22 cellular contexts compared by ENCODE assay signal in genomic region chr1:6249732-6250689, GRCh38. TPM values are rescaled to one million over a fixed set of nuclear protein-coding genes. Genes with fewer than 3 reads are reported as not detected.
DNase-seq lines count a peak whose midpoint lies in the region; ATAC-seq and TF ChIP-seq lines count a peak whose summit lies in the region.
"Had no signal": no experiment of that assay in that cellular context is flagged by ENCODE, and none has a peak within 500 bp of the region (broad histone marks: within the 10 kb centered on the region; RNA-seq: fewer than 3 reads in every experiment).

No MANE protein-coding gene starts in this region.

- H3K9me3 Mint-ChIP-seq in WTC11, result no peaks in the 10 kb centered on the region
- H3K9me3 Mint-ChIP-seq in activated CD4-positive, alpha-beta T cell treated with anti-CD3 and anti-CD28 coated beads for 36 hours (ENCODE audit: low read depth), result no peaks in the 10 kb centered on the region
- H3K9me3 Mint-ChIP-seq: mesothelial cell of epicardium had no signal

- H3K9me3 ChIP-seq in right cardiac atrium (ENCODE audit: control insufficient read depth, low read length), result no peaks in the 10 kb centered on the region
- H3K9me3 ChIP-seq in thymus (ENCODE audit: control insufficient read depth), result no peaks in the 10 kb centered on the region
- no peaks in the 10 kb centered on the region for H3K9me3 ChIP-seq in esophagus squamous epithelium

- POLR2A ChIA-PET in WTC11 (lab: Charles Lee), result interaction anchor here (4.8 kb wide), 1 partner anchor 12 kb away, joined by 22 read pairs; the partner anchor contains the start of gene ICMT
- POLR2A ChIA-PET in activated CD4-positive, alpha-beta T cell treated with anti-CD3 and anti-CD28 coated beads for 36 hours (lab: Charles Lee), result no interaction called here

- peak overlapping the region; percentile 57 for H3K4me3 Mint-ChIP-seq in WTC11
- H3K4me3 Mint-ChIP-seq in activated CD4-positive, alpha-beta T cell treated with anti-CD3 and anti-CD28 coated beads for 36 hours, result no peak overlapping the region
- H3K4me3 Mint-ChIP-seq: activated naive CD8-positive, alpha-beta T cell; mesothelial cell of epicardium had no signal

- no peak overlapping the region for H3K4me3 ChIP-seq in right cardiac atrium (ENCODE audit: low read length)
- H3K4me3 ChIP-seq in thymus (ENCODE audit: low read length), result peak overlapping the region; percentile 18
- H3K4me3 ChIP-seq in esophagus squamous epithelium, result peak overlapping the region in 2 of 4 donors; percentile 37 to 54

- no peaks in the 10 kb centered on the region for H3K36me3 ChIP-seq in thymus (ENCODE audit: control insufficient read depth, insufficient read depth)
- peaks cover 0 to 17% (median 0%) of the 10 kb centered on the region in 3 donors for H3K36me3 ChIP-seq in esophagus squamous epithelium

- no peak for TF ChIP-seq CTCF in WTC11 (IDR thresholded peaks at IDR 0.05)
- TF ChIP-seq CTCF in esophagus squamous epithelium (IDR thresholded peaks at IDR 0.05), result no peak

- 16% methylated on average over 72 of the region's 72 CpGs for WGBS in right cardiac atrium
- 20% methylated on average over 72 of the region's 72 CpGs for WGBS in thymus
- 63 to 100% methylated on average over 1 to 11 of the region's 72 CpGs for WGBS in esophagus squamous epithelium, 2 donors

- no peak overlapping the region for H3K27ac Mint-ChIP-seq in WTC11
- H3K27ac Mint-ChIP-seq in activated CD4-positive, alpha-beta T cell treated with anti-CD3 and anti-CD28 coated beads for 36 hours, result no peak overlapping the region
- H3K27ac Mint-ChIP-seq: activated naive CD8-positive, alpha-beta T cell; mesothelial cell of epicardium had no signal

- peak in 2 of 3 donors; percentile 43 to 54 for DNase-seq in right cardiac atrium
- no peak for DNase-seq in left cardiac atrium
- DNase-seq in WTC11 (ENCODE audit: low spot score), result peak; percentile 23
- DNase-seq in left colon, result no peak
- DNase-seq in activated CD4-positive, alpha-beta T cell treated with anti-CD3 and anti-CD28 coated beads for 36 hours, result no peak
- no peak for DNase-seq in NCI-H1694 treated with DMSO at 0.1 percent for 48 hours (lab: John Stamatoyannopoulos, UW)
- DNase-seq in esophagus squamous epithelium (lab: John Stamatoyannopoulos, UW), result no peak
- DNase-seq: activated CD4-positive, CD25-positive, alpha-beta regulatory T cell treated with anti-CD3 and anti-CD28 coated beads, Interleukin-2, amount 50 U/mL, for 72 hours; activated T-cell treated with anti-CD3 and anti-CD28 coated beads for 4 hours; AML-193; effector CD4-positive, alpha-beta T cell; NCI-H1092; NCI-H526 treated with DMSO at 0.1 percent for 48 hours; stimulated activated naive CD4-positive, alpha-beta T cell had no signal

- H3K4me1 ChIP-seq in right cardiac atrium (ENCODE audit: control insufficient read depth, insufficient read depth, low read length) (no peaks in the 10 kb centered on the region), thymus (ENCODE audit: control insufficient read depth, insufficient read depth, low read length) (peaks cover 2% of the 10 kb centered on the region), esophagus squamous epithelium (peaks cover 24 to 39% (median 25%) of the 10 kb centered on the region in 3 donors)
- H3K4me1 ChIP-seq: parathyroid adenoma had no signal

- H3K27me3 ChIP-seq in right cardiac atrium (ENCODE audit: control insufficient read depth, insufficient read depth), result no peaks in the 10 kb centered on the region
- peaks cover 63% of the 10 kb centered on the region for H3K27me3 ChIP-seq in thymus (ENCODE audit: control insufficient read depth, insufficient read depth)
- peaks cover 0 to 76% (median 18%) of the 10 kb centered on the region in 4 donors for H3K27me3 ChIP-seq in esophagus squamous epithelium

- H3K27me3 Mint-ChIP-seq in WTC11 (ENCODE audit: low read depth), result peaks cover 52% of the 10 kb centered on the region
- H3K27me3 Mint-ChIP-seq in activated CD4-positive, alpha-beta T cell treated with anti-CD3 and anti-CD28 coated beads for 36 hours, result peaks cover 34% of the 10 kb centered on the region

- H3K4me1 Mint-ChIP-seq in WTC11, result peaks cover 10% of the 10 kb centered on the region
- peaks cover 7% of the 10 kb centered on the region for H3K4me1 Mint-ChIP-seq in activated CD4-positive, alpha-beta T cell treated with anti-CD3 and anti-CD28 coated beads for 36 hours

- CTCF ChIA-PET in WTC11 (lab: Charles Lee), result interaction anchor here (0.6 to 21.4 kb wide), 12 partner anchors 12 to 196 kb away, joined by 3 to 489 read pairs (median 6); partner anchors contain the start of genes GPR153, HES2, ICMT and RNF207
- CTCF ChIA-PET in activated CD4-positive, alpha-beta T cell treated with anti-CD3 and anti-CD28 coated beads for 36 hours (lab: Charles Lee), result interaction anchor here (0.5 to 1.5 kb wide), 2 partner anchors 140 to 173 kb away, joined by 3 to 4 read pairs; no protein-coding TSS in a partner anchor

- ATAC-seq in right cardiac atrium (no peak), left cardiac atrium (no peak), WTC11 (no peak), left colon (peak; percentile 10)
- no peak for ATAC-seq in activated CD4-positive, alpha-beta T cell treated with anti-CD3 and anti-CD28 coated beads for 36 hours

- H3K36me3 Mint-ChIP-seq in WTC11, result no peaks in the 10 kb centered on the region
- H3K36me3 Mint-ChIP-seq in activated CD4-positive, alpha-beta T cell treated with anti-CD3 and anti-CD28 coated beads for 36 hours (ENCODE audit: low read depth), result no peaks in the 10 kb centered on the region
- H3K36me3 Mint-ChIP-seq: activated naive CD8-positive, alpha-beta T cell; mesothelial cell of epicardium had no signal

- no peak overlapping the region for H3K27ac ChIP-seq in right cardiac atrium (ENCODE audit: low read length)
- H3K27ac ChIP-seq in thymus (ENCODE audit: low read depth), result no peak overlapping the region
- H3K27ac ChIP-seq in esophagus squamous epithelium, result no peak overlapping the region
- H3K27ac ChIP-seq: parathyroid adenoma, RWPE1 had no signal

- no peak for TF ChIP-seq POLR2A in esophagus squamous epithelium (IDR thresholded peaks at IDR 0.05)

- intact Hi-C loops in right cardiac atrium (cut with DNase I), result loop anchor here in 3 of 4 donors (2.0 to 10.0 kb wide), 5 partner anchors 93 to 205 kb away; partner anchors contain the start of gene KCNAB2 (in 1 of the 3)
- intact Hi-C loops in left cardiac atrium (cut with DNase I), result loop anchor here (2.0 to 10.0 kb wide), 3 partner anchors 93 to 155 kb away; no protein-coding TSS in a partner anchor
- intact Hi-C loops in left colon (cut with DNase I, micrococcal nuclease), result loop anchor here (5.0 to 10.0 kb wide), 2 partner anchors 87 to 155 kb away; no protein-coding TSS in a partner anchor
- intact Hi-C loops in activated CD4-positive, alpha-beta T cell treated with anti-CD3 and anti-CD28 coated beads for 36 hours (cut with DNase I, micrococcal nuclease), result loop anchor here (5.0 kb wide), 2 partner anchors 172 to 187 kb away; partner anchors contain the start of gene ESPN (in 1 of the 2)
- intact Hi-C loops in esophagus squamous epithelium (cut with DNase I), result loop anchor here (10.0 kb wide), 1 partner anchor 205 kb away; the partner anchor contains the start of gene KCNAB2

TF ChIP-seq in WTC11, 78 proteins besides CTCF, POLR2A, EP300 and RAD21 (continues in another document):
- peak; percentile 48; the same call in 1 of the 2 replicates for TF ChIP-seq PRRX2 (CRISPR knock-in tag; IDR thresholded peaks at IDR 0.05)
- peak; percentile 42; the same call in 1 of the 2 replicates for TF ChIP-seq SP1 (CRISPR knock-in tag; conservative IDR thresholded peaks at IDR 0.05)

RNA-seq across cellular contexts. Expression of gene HES3, which starts 6.0 kb away (rescaled TPM):
- total RNA-seq in right cardiac atrium (not detected), left cardiac atrium (not detected), WTC11 (2021) (74.7 to 78.7 TPM (median 78.3 TPM) in 3 replicates), left colon (not detected), esophagus squamous epithelium (not detected)
- polyA plus RNA-seq in right cardiac atrium (not detected), thymus (not detected)
- total RNA-seq in activated CD4-positive, alpha-beta T cell treated with anti-CD3 and anti-CD28 coated beads for 36 hours, result not detected
- total RNA-seq: bronchial epithelial cell; H4; mesothelial cell of epicardium; T-helper 1 cell treated with Interleukin-12 subunit alpha and Interleukin-12 subunit beta and Interleukin-4 antibody, amounts not matched to agents 30 ng/mL and 1 ng/mL, for 36 hours had no signal

RNA-seq across cellular contexts. Expression of gene GPR153, which starts 10.9 kb away (rescaled TPM):
- total RNA-seq in right cardiac atrium, result 10 to 100 TPM in 2 of 4 donors, 1 to 10 TPM in 2; 6.7 to 14.3 (median 10.5) TPM
- polyA plus RNA-seq in right cardiac atrium, result 9.3 TPM
- 10 to 100 TPM in 1 of 2 donors, 1 to 10 TPM in 1; 9.7 to 10.5 TPM for total RNA-seq in left cardiac atrium
- 13.4 to 14.8 TPM (median 14.6 TPM) in 3 replicates for total RNA-seq in WTC11 (2021)
- 10 to 100 TPM; 27.0 to 60.6 TPM for total RNA-seq in left colon
- 5.6 TPM for polyA plus RNA-seq in thymus
- total RNA-seq in activated CD4-positive, alpha-beta T cell treated with anti-CD3 and anti-CD28 coated beads for 36 hours, result under 1 TPM; 0.16 to 0.25 TPM
- total RNA-seq in esophagus squamous epithelium, result 10 to 100 TPM in 2 of 4 donors, 1 to 10 TPM in 2; 5.6 to 12.3 (median 10.2) TPM

RNA-seq across cellular contexts. Expression of gene ICMT, which starts 14.2 kb away (rescaled TPM):
- total RNA-seq in right cardiac atrium, result 10 to 100 TPM; 52.1 to 59.6 (median 54.1) TPM
- polyA plus RNA-seq in right cardiac atrium, result 39.9 TPM
- total RNA-seq in left cardiac atrium, result 10 to 100 TPM; 56.9 to 61.1 TPM
- 105 to 113 TPM (median 107 TPM) in 3 replicates for total RNA-seq in WTC11 (2021)
- total RNA-seq in left colon, result 10 to 100 TPM; 59.6 to 69.7 TPM
- 21.3 TPM for polyA plus RNA-seq in thymus
- total RNA-seq in activated CD4-positive, alpha-beta T cell treated with anti-CD3 and anti-CD28 coated beads for 36 hours, result 10 to 100 TPM; 31.9 to 35.4 TPM
- total RNA-seq in esophagus squamous epithelium, result 10 to 100 TPM; 43.0 to 85.3 (median 53.4) TPM

RNA-seq across cellular contexts. Expression of gene RNF207, which starts 44.1 kb away (rescaled TPM):
- total RNA-seq in right cardiac atrium (10 to 100 TPM; 33.7 to 97.4 (median 63.7) TPM), left cardiac atrium (10 to 100 TPM; 35.8 to 38.3 TPM), WTC11 (2021) (9.2 to 14.0 TPM (median 12.9 TPM) in 3 replicates), left colon (10 to 100 TPM; 40.8 to 65.3 TPM), esophagus squamous epithelium (10 to 100 TPM in 3 of 4 donors, 1 to 10 TPM in 1; 6.6 to 43.3 (median 23.3) TPM)
- polyA plus RNA-seq in right cardiac atrium (55.2 TPM), thymus (18.8 TPM)
- total RNA-seq in activated CD4-positive, alpha-beta T cell treated with anti-CD3 and anti-CD28 coated beads for 36 hours, result 10 to 100 TPM; 13.5 to 15.2 TPM

RNA-seq across cellular contexts. Expression of gene RPL22, which starts 50.6 kb away (rescaled TPM):
- total RNA-seq in right cardiac atrium, result 100 to 1,000 TPM; 247 to 309 (median 276) TPM
- polyA plus RNA-seq in right cardiac atrium, result 260 TPM
- total RNA-seq in left cardiac atrium, result 100 to 1,000 TPM; 264 to 275 TPM
- 441 to 512 TPM (median 491 TPM) in 3 replicates for total RNA-seq in WTC11 (2021)
- 100 to 1,000 TPM; 297 to 352 TPM for total RNA-seq in left colon
- polyA plus RNA-seq in thymus, result 1,043 TPM
- total RNA-seq in activated CD4-positive, alpha-beta T cell treated with anti-CD3 and anti-CD28 coated beads for 36 hours, result 100 to 1,000 TPM; 392 to 475 TPM
- total RNA-seq in esophagus squamous epithelium, result 100 to 1,000 TPM in 3 of 4 donors, 10 to 100 TPM in 1; 75.5 to 237 (median 192) TPM

Comparison
In these comparisons a context has a peak if more than half of its experiments do, and no peak if none do; other contexts are left out.
1. DNase-seq: peak in right cardiac atrium (2 of 3) and WTC11 (single experiment); none in left cardiac atrium (single experiment), left colon (0 of 2), activated CD4-positive, alpha-beta T cell treated with anti-CD3 and anti-CD28 coated beads for 36 hours (single experiment), NCI-H1694 treated with DMSO at 0.1 percent for 48 hours (single experiment) and esophagus squamous epithelium (single experiment).
2. RNA of gene HES3, which starts 6.0 kb away (total RNA-seq): 74.7 to 78.7 TPM in WTC11; not detected in right cardiac atrium, not detected in left cardiac atrium, not detected in left colon, not detected in activated CD4-positive, alpha-beta T cell treated with anti-CD3 and anti-CD28 coated beads for 36 hours and not detected in esophagus squamous epithelium; every median in the first group is over 10 times any median in the second.
3. RNA of gene GPR153, which starts 10.9 kb away (total RNA-seq): 27.0 to 60.6 TPM in left colon, 13.4 to 14.8 TPM in WTC11, 6.7 to 14.3 TPM in right cardiac atrium, 5.6 to 12.3 TPM in esophagus squamous epithelium and 9.7 to 10.5 TPM in left cardiac atrium; 0.16 to 0.25 TPM in activated CD4-positive, alpha-beta T cell treated with anti-CD3 and anti-CD28 coated beads for 36 hours; every median in the first group is over 4 times any median in the second.